Comparison of ENCODE assay signal across 1 cellular context in genomic region chr13:21673592-21674270, GRCh38.
TF ChIP-seq lines count a peak whose summit lies in the region.

No MANE protein-coding gene starts in this region.

TF ChIP-seq in IMR-90, 13 proteins besides CTCF, POLR2A, EP300 and RAD21 (continued from another document):
- TF ChIP-seq RCOR1 (IDR thresholded peaks at IDR 0.05; ENCODE audit: insufficient replicate concordance, low read length) (no peak), SMC3 (IDR thresholded peaks at IDR 0.05; ENCODE audit: low read depth, low read length) (no peak), ELK1 (IDR thresholded peaks at IDR 0.05; ENCODE audit: borderline replicate concordance, low read depth, low read length) (no peak)
TF ChIP-seq in IMR-90: peak in this region for 1.
